ENCODE assay signal across 1 cellular context in genomic region chr6:130296854-130297253, GRCh38.
TF ChIP-seq lines count a peak whose summit lies in the region.

No MANE protein-coding gene starts in this region.

TF ChIP-seq in HCT116, 20 proteins besides CTCF, POLR2A, EP300 and RAD21:
- TF ChIP-seq REST (IDR thresholded peaks at IDR 0.05; ENCODE audit: low read depth) (no peak), JUND (IDR thresholded peaks at IDR 0.05) (no peak), POLR2AphosphoS5 (IDR thresholded peaks at IDR 0.05; ENCODE audit: low read depth, low read length) (no peak), MAX (IDR thresholded peaks at IDR 0.05) (no peak), ZNF274 (IDR thresholded peaks at IDR 0.05; ENCODE audit: low read depth, low read length) (no peak), SP1 (IDR thresholded peaks at IDR 0.05; ENCODE audit: low read depth) (no peak), CBX3 (IDR thresholded peaks at IDR 0.05; ENCODE audit: low read depth) (no peak), FOSL1 (IDR thresholded peaks at IDR 0.05; ENCODE audit: low read depth) (no peak), EZH2phosphoT487 (IDR thresholded peaks at IDR 0.05; ENCODE audit: borderline replicate concordance) (no peak), EGR1 (IDR thresholded peaks at IDR 0.05; ENCODE audit: low read depth) (no peak), ZBTB33 (IDR thresholded peaks at IDR 0.05; ENCODE audit: extremely low read depth, insufficient replicate concordance, low read length) (no peak), SRF (IDR thresholded peaks at IDR 0.05; ENCODE audit: low read depth) (no peak), YY1 (IDR thresholded peaks at IDR 0.05; ENCODE audit: extremely low read depth, insufficient replicate concordance, low read depth, low read length) (no peak), EZH2 (IDR thresholded peaks at IDR 0.05) (no peak), CEBPB (IDR thresholded peaks at IDR 0.05; ENCODE audit: low read depth) (no peak), ELF1 (IDR thresholded peaks at IDR 0.05; ENCODE audit: borderline replicate concordance, low read depth) (no peak), TCF7L2 (IDR thresholded peaks at IDR 0.05; ENCODE audit: borderline replicate concordance, extremely low read depth, insufficient read depth, insufficient read length) (no peak), ZFX (IDR thresholded peaks at IDR 0.05) (no peak), SIN3A (IDR thresholded peaks at IDR 0.05; ENCODE audit: low read depth) (no peak), ATF3 (IDR thresholded peaks at IDR 0.05) (no peak)
